Comparison of ENCODE assay signal across 10 cellular contexts in genomic region chr1:22108343-22109135, GRCh38. TPM values are rescaled to one million over a fixed set of nuclear protein-coding genes. Genes with fewer than 3 reads are reported as not detected.
DNase-seq lines count a peak whose midpoint lies in the region; ATAC-seq lines count a peak whose summit lies in the region.
"Had no signal": no experiment of that assay in that cellular context is flagged by ENCODE, and none has a peak within 500 bp of the region (broad histone marks: within the 10 kb centered on the region; RNA-seq: fewer than 3 reads in every experiment).

No MANE protein-coding gene starts in this region.

- no peak overlapping the region for H3K27ac ChIP-seq in right cardiac atrium (ENCODE audit: low read length)

- no peak overlapping the region for H3K4me3 ChIP-seq in right cardiac atrium (ENCODE audit: low read length)

- POLR2A ChIA-PET in activated CD8-positive, alpha-beta T cell treated with anti-CD3 and anti-CD28 coated beads, Interleukin-2, amount 10 ng/mL, durations not matched to agents 7 days and 5 days (lab: Charles Lee), result no interaction called here

- peaks cover 93% of the 10 kb centered on the region for H3K36me3 Mint-ChIP-seq in activated T-cell treated with anti-CD3 and anti-CD28 coated beads, Interleukin-2, amount 50 U/mL, for 24 hours (ENCODE audit: low read depth)
- peaks cover 28% of the 10 kb centered on the region for H3K36me3 Mint-ChIP-seq in activated T-cell treated with anti-CD3 and anti-CD28 coated beads, Interleukin-2, amount 50 U/mL, for 4 hours (ENCODE audit: insufficient read depth)
- H3K36me3 Mint-ChIP-seq in activated CD8-positive, alpha-beta T cell treated with anti-CD3 and anti-CD28 coated beads, Interleukin-2, amount 10 ng/mL, durations not matched to agents 7 days and 5 days (ENCODE audit: low read depth), result peaks cover 70% of the 10 kb centered on the region
- H3K36me3 Mint-ChIP-seq in stimulated activated effector memory CD8-positive, alpha-beta T cell treated with anti-CD3 and anti-CD28 coated beads, Interleukin-12 subunit alpha, Interleukin-12 subunit beta, amount 100 ng/mL, for 72 hours, result peaks cover 83% of the 10 kb centered on the region

- H3K4me3 Mint-ChIP-seq in activated T-cell treated with anti-CD3 and anti-CD28 coated beads, Interleukin-2, amount 50 U/mL, for 24 hours, result no peak overlapping the region
- no peak overlapping the region for H3K4me3 Mint-ChIP-seq in activated T-cell treated with anti-CD3 and anti-CD28 coated beads, Interleukin-2, amount 50 U/mL, for 4 hours
- no peak overlapping the region for H3K4me3 Mint-ChIP-seq in activated CD8-positive, alpha-beta T cell treated with anti-CD3 and anti-CD28 coated beads, Interleukin-2, amount 10 ng/mL, durations not matched to agents 7 days and 5 days
- no peak overlapping the region for H3K4me3 Mint-ChIP-seq in stimulated activated effector memory CD8-positive, alpha-beta T cell treated with anti-CD3 and anti-CD28 coated beads, Interleukin-12 subunit alpha, Interleukin-12 subunit beta, amount 100 ng/mL, for 72 hours
- H3K4me3 Mint-ChIP-seq: T-helper 1 cell treated with Interleukin-12 subunit alpha and Interleukin-12 subunit beta and Interleukin-4 antibody, amounts not matched to agents 30 μg/mL and 1 μg/mL, for 36 hours had no signal

- peaks cover 14% of the 10 kb centered on the region for H3K4me1 ChIP-seq in right cardiac atrium (ENCODE audit: control insufficient read depth, insufficient read depth, low read length)

- 54% methylated on average over 11 of the region's 11 CpGs for WGBS in right cardiac atrium

- H3K4me1 Mint-ChIP-seq in activated T-cell treated with anti-CD3 and anti-CD28 coated beads, Interleukin-2, amount 50 U/mL, for 24 hours (ENCODE audit: low read depth), result peaks cover 50% of the 10 kb centered on the region
- H3K4me1 Mint-ChIP-seq in activated T-cell treated with anti-CD3 and anti-CD28 coated beads, Interleukin-2, amount 50 U/mL, for 4 hours (ENCODE audit: low read depth), result peaks cover 48% of the 10 kb centered on the region
- H3K4me1 Mint-ChIP-seq in activated CD8-positive, alpha-beta T cell treated with anti-CD3 and anti-CD28 coated beads, Interleukin-2, amount 10 ng/mL, durations not matched to agents 7 days and 5 days (ENCODE audit: low read depth), result peaks cover 39% of the 10 kb centered on the region
- peaks cover 65% of the 10 kb centered on the region for H3K4me1 Mint-ChIP-seq in stimulated activated effector memory CD8-positive, alpha-beta T cell treated with anti-CD3 and anti-CD28 coated beads, Interleukin-12 subunit alpha, Interleukin-12 subunit beta, amount 100 ng/mL, for 72 hours

- H3K27ac Mint-ChIP-seq in activated T-cell treated with anti-CD3 and anti-CD28 coated beads, Interleukin-2, amount 50 U/mL, for 24 hours, result peak overlapping the region; percentile 76
- peak overlapping the region; percentile 61 for H3K27ac Mint-ChIP-seq in activated CD8-positive, alpha-beta T cell treated with anti-CD3 and anti-CD28 coated beads, Interleukin-2, amount 10 ng/mL, durations not matched to agents 7 days and 5 days
- peak overlapping the region; percentile 65 for H3K27ac Mint-ChIP-seq in stimulated activated effector memory CD8-positive, alpha-beta T cell treated with anti-CD3 and anti-CD28 coated beads, Interleukin-12 subunit alpha, Interleukin-12 subunit beta, amount 100 ng/mL, for 72 hours
- H3K27ac Mint-ChIP-seq: T-helper 1 cell treated with Interleukin-12 subunit alpha and Interleukin-12 subunit beta and Interleukin-4 antibody, amounts not matched to agents 30 μg/mL and 1 μg/mL, for 36 hours had no signal

- DNase-seq in activated T-cell treated with anti-CD3 and anti-CD28 coated beads, Interleukin-2, amount 50 U/mL, for 24 hours, result no peak
- DNase-seq in activated T-cell treated with anti-CD3 and anti-CD28 coated beads, Interleukin-2, amount 50 U/mL, for 4 hours, result no peak
- DNase-seq in activated CD8-positive, alpha-beta T cell treated with anti-CD3 and anti-CD28 coated beads, Interleukin-2, amount 10 ng/mL, durations not matched to agents 7 days and 5 days, result no peak
- DNase-seq in right cardiac atrium (peak in 1 of 3 donors; percentile 75), NCI-H82 treated with DMSO at 0.1 percent for 48 hours (lab: John Stamatoyannopoulos, UW; ENCODE audit: unreplicated experiment) (no peak), SKM-1 (lab: John Stamatoyannopoulos, UW; ENCODE audit: unreplicated experiment) (no peak)
- DNase-seq in stimulated activated effector memory CD8-positive, alpha-beta T cell treated with anti-CD3 and anti-CD28 coated beads, Interleukin-12 subunit alpha, Interleukin-12 subunit beta, amount 100 ng/mL, for 72 hours (ENCODE audit: low spot score in 2 of 2), result no peak
- DNase-seq: NCI-H2029 had no signal

- H3K9me3 Mint-ChIP-seq in activated T-cell treated with anti-CD3 and anti-CD28 coated beads, Interleukin-2, amount 50 U/mL, for 24 hours, result peaks cover 5% of the 10 kb centered on the region
- no peaks in the 10 kb centered on the region for H3K9me3 Mint-ChIP-seq in activated T-cell treated with anti-CD3 and anti-CD28 coated beads, Interleukin-2, amount 50 U/mL, for 4 hours
- no peaks in the 10 kb centered on the region for H3K9me3 Mint-ChIP-seq in activated CD8-positive, alpha-beta T cell treated with anti-CD3 and anti-CD28 coated beads, Interleukin-2, amount 10 ng/mL, durations not matched to agents 7 days and 5 days (ENCODE audit: insufficient read depth)
- H3K9me3 Mint-ChIP-seq in stimulated activated effector memory CD8-positive, alpha-beta T cell treated with anti-CD3 and anti-CD28 coated beads, Interleukin-12 subunit alpha, Interleukin-12 subunit beta, amount 100 ng/mL, for 72 hours, result no peaks in the 10 kb centered on the region
- H3K9me3 Mint-ChIP-seq: T-helper 1 cell treated with Interleukin-12 subunit alpha and Interleukin-12 subunit beta and Interleukin-4 antibody, amounts not matched to agents 30 μg/mL and 1 μg/mL, for 36 hours had no signal

- H3K27me3 Mint-ChIP-seq in activated T-cell treated with anti-CD3 and anti-CD28 coated beads, Interleukin-2, amount 50 U/mL, for 24 hours, result no peaks in the 10 kb centered on the region
- no peaks in the 10 kb centered on the region for H3K27me3 Mint-ChIP-seq in activated T-cell treated with anti-CD3 and anti-CD28 coated beads, Interleukin-2, amount 50 U/mL, for 4 hours (ENCODE audit: low read depth)
- H3K27me3 Mint-ChIP-seq in activated CD8-positive, alpha-beta T cell treated with anti-CD3 and anti-CD28 coated beads, Interleukin-2, amount 10 ng/mL, durations not matched to agents 7 days and 5 days (ENCODE audit: low read depth), result no peaks in the 10 kb centered on the region

- H3K9me3 ChIP-seq in right cardiac atrium (ENCODE audit: control insufficient read depth, low read length), result no peaks in the 10 kb centered on the region

- H3K27me3 ChIP-seq in right cardiac atrium (ENCODE audit: control insufficient read depth, insufficient read depth), result no peaks in the 10 kb centered on the region

- ATAC-seq in activated T-cell treated with anti-CD3 and anti-CD28 coated beads, Interleukin-2, amount 50 U/mL, for 4 hours, result no peak
- ATAC-seq in activated CD8-positive, alpha-beta T cell treated with anti-CD3 and anti-CD28 coated beads, Interleukin-2, amount 10 ng/mL, durations not matched to agents 7 days and 5 days, result no peak
- ATAC-seq in right cardiac atrium (peak; percentile 6 to 32), GM19035 (IDR thresholded peaks at IDR 0.05; ENCODE audit: unreplicated experiment) (no peak)
- ATAC-seq in stimulated activated effector memory CD8-positive, alpha-beta T cell treated with anti-CD3 and anti-CD28 coated beads, Interleukin-12 subunit alpha, Interleukin-12 subunit beta, amount 100 ng/mL, for 72 hours, result no peak

- intact Hi-C loops in right cardiac atrium (cut with DNase I), result loop anchor here (5.0 to 10.0 kb wide), 4 partner anchors 164 to 536 kb away; partner anchors contain the start of gene C1QC (in 1 of the 4)

- CTCF ChIA-PET in activated CD8-positive, alpha-beta T cell treated with anti-CD3 and anti-CD28 coated beads, Interleukin-2, amount 10 ng/mL, durations not matched to agents 7 days and 5 days (lab: Charles Lee), result no interaction called here

RNA-seq across cellular contexts. Expression of gene WNT4, which starts 34.4 kb away (rescaled TPM):
- not detected for total RNA-seq in activated T-cell treated with anti-CD3 and anti-CD28 coated beads, Interleukin-2, amount 50 U/mL, for 4 hours
- total RNA-seq in activated CD8-positive, alpha-beta T cell treated with anti-CD3 and anti-CD28 coated beads, Interleukin-2, amount 10 ng/mL, durations not matched to agents 7 days and 5 days, result not detected
- under 1 TPM in 3 of 4 donors, not detected in 1; 0.14 to 0.25 (median 0.24) TPM for total RNA-seq in right cardiac atrium
- polyA plus RNA-seq in right cardiac atrium, result 0.05 TPM

RNA-seq across cellular contexts. Expression of gene CDC42, which starts 56.0 kb away (rescaled TPM):
- total RNA-seq in activated T-cell treated with anti-CD3 and anti-CD28 coated beads, Interleukin-2, amount 50 U/mL, for 4 hours, result 100 to 1,000 TPM; 218 to 249 (median 235) TPM
- 100 to 1,000 TPM; 365 to 389 TPM for total RNA-seq in activated CD8-positive, alpha-beta T cell treated with anti-CD3 and anti-CD28 coated beads, Interleukin-2, amount 10 ng/mL, durations not matched to agents 7 days and 5 days
- 100 to 1,000 TPM; 121 to 178 (median 133) TPM for total RNA-seq in right cardiac atrium
- polyA plus RNA-seq in right cardiac atrium, result 92.1 TPM

Comparison
In these comparisons a context has a peak if more than half of its experiments do, and no peak if none do; other contexts are left out.
1. ATAC-seq: peak in right cardiac atrium (2 of 2); none in activated T-cell treated with anti-CD3 and anti-CD28 coated beads, Interleukin-2, amount 50 U/mL, for 4 hours (0 of 2), activated CD8-positive, alpha-beta T cell treated with anti-CD3 and anti-CD28 coated beads, Interleukin-2, amount 10 ng/mL, durations not matched to agents 7 days and 5 days (single experiment), stimulated activated effector memory CD8-positive, alpha-beta T cell treated with anti-CD3 and anti-CD28 coated beads, Interleukin-12 subunit alpha, Interleukin-12 subunit beta, amount 100 ng/mL, for 72 hours (single experiment) and GM19035 (single experiment).
2. Peak in every context shown above with its lines, with median percentiles within 50 percentile points of each other: H3K27ac Mint-ChIP-seq.